Comparison of ENCODE assay signal across 18 cellular contexts in genomic region chr9:133863193-133863592, GRCh38.
DNase-seq lines count a peak whose midpoint lies in the region; ATAC-seq, FAIRE-seq and TF ChIP-seq lines count a peak whose summit lies in the region.
"Had no signal": no experiment of that assay in that cellular context is flagged by ENCODE, and none has a peak within 500 bp of the region (broad histone marks: within the 10 kb centered on the region; RNA-seq: fewer than 3 reads in every experiment).

No MANE protein-coding gene starts in this region.

- peak overlapping the region; percentile 34 for H3K4me3 Mint-ChIP-seq in glutamatergic neuron (ENCODE audit: unreplicated experiment)
- H3K4me3 Mint-ChIP-seq: activated naive CD8-positive, alpha-beta T cell treated with anti-CD3 and anti-CD28 coated beads, Interleukin-2, amount 10 ng/mL, durations not matched to agents 7 days and 5 days had no signal

- peak overlapping the region; percentile 59 for H3K27ac Mint-ChIP-seq in glutamatergic neuron (ENCODE audit: unreplicated experiment)
- H3K27ac Mint-ChIP-seq: activated CD4-positive, alpha-beta T cell treated with anti-CD3 and anti-CD28 coated beads, Interleukin-2, amount 10 ng/mL, durations not matched to agents 24 days and 14 days; activated naive CD8-positive, alpha-beta T cell treated with anti-CD3 and anti-CD28 coated beads, Interleukin-2, amount 10 ng/mL, durations not matched to agents 7 days and 5 days had no signal

- H3K4me1 ChIP-seq in heart right ventricle (peaks cover 0 to 26% (median 0%) of the 10 kb centered on the region in 9 donors), rectal smooth muscle tissue (ENCODE audit: control insufficient read depth, insufficient read depth, low read length) (no peaks in the 10 kb centered on the region), upper lobe of left lung (peaks cover 3 to 21% (median 10%) of the 10 kb centered on the region in 4 donors)

- H3K27ac ChIP-seq in heart right ventricle, result peak overlapping the region in 8 of 10 donors; percentile 39 to 92 (median 60)
- peak overlapping the region; percentile 67 for H3K27ac ChIP-seq in rectal smooth muscle tissue (ENCODE audit: low read depth, low read length)
- peak overlapping the region; percentile 62 to 84 (median 72) for H3K27ac ChIP-seq in upper lobe of left lung

- peaks cover 13% of the 10 kb centered on the region for H3K36me3 Mint-ChIP-seq in glutamatergic neuron (ENCODE audit: unreplicated experiment)
- H3K36me3 Mint-ChIP-seq: activated naive CD8-positive, alpha-beta T cell treated with anti-CD3 and anti-CD28 coated beads, Interleukin-2, amount 10 ng/mL, durations not matched to agents 7 days and 5 days had no signal

- peaks cover 39% of the 10 kb centered on the region for H3K4me1 Mint-ChIP-seq in glutamatergic neuron (ENCODE audit: low read depth, unreplicated experiment)
- H3K4me1 Mint-ChIP-seq: activated CD4-positive, alpha-beta T cell treated with anti-CD3 and anti-CD28 coated beads, Interleukin-2, amount 10 ng/mL, durations not matched to agents 24 days and 14 days had no signal

- peak in 2 of 8 donors; percentile 3 to 5 for ATAC-seq in heart right ventricle
- ATAC-seq in Right ventricle myocardium inferior, result no peak
- no peak for ATAC-seq in upper lobe of left lung (ENCODE audit: low FRiP score in 2 of 2)
- ATAC-seq in GM19328 (IDR thresholded peaks at IDR 0.05; ENCODE audit: unreplicated experiment), result no peak
- no peak for ATAC-seq in HG02759 (IDR thresholded peaks at IDR 0.05; ENCODE audit: unreplicated experiment)

- no peaks in the 10 kb centered on the region for H3K27me3 ChIP-seq in heart right ventricle
- no peaks in the 10 kb centered on the region for H3K27me3 ChIP-seq in rectal smooth muscle tissue (ENCODE audit: control insufficient read depth, insufficient read depth, low read length)
- no peaks in the 10 kb centered on the region for H3K27me3 ChIP-seq in upper lobe of left lung

- H3K9me3 ChIP-seq in heart right ventricle, result peaks cover 0 to 15% (median 9%) of the 10 kb centered on the region in 11 donors
- H3K9me3 ChIP-seq in upper lobe of left lung, result peaks cover 0 to 2% (median 0%) of the 10 kb centered on the region in 4 donors

- WGBS in heart right ventricle, 2 donors, result 92 to 93% methylated on average over 19 of the region's 19 CpGs
- 83 to 88% methylated on average over 19 of the region's 19 CpGs for WGBS in upper lobe of left lung, 2 donors

- intact Hi-C loops in heart right ventricle (cut with DNase I) (no loop called here), Right ventricle myocardium inferior (cut with DNase I) (no loop called here)

- no peak for TF ChIP-seq EP300 in upper lobe of left lung (IDR thresholded peaks at IDR 0.05)

- TF ChIP-seq CTCF in heart right ventricle (IDR thresholded peaks at IDR 0.05) (no peak), glutamatergic neuron (IDR thresholded peaks at IDR 0.05; ENCODE audit: partially characterized antibody, unreplicated experiment) (no peak), upper lobe of left lung (IDR thresholded peaks at IDR 0.05) (no peak)

- peaks cover 37% of the 10 kb centered on the region for H3K27me3 Mint-ChIP-seq in glutamatergic neuron (ENCODE audit: unreplicated experiment)

- H3K4me3 ChIP-seq in heart right ventricle (peak overlapping the region in 6 of 10 donors; percentile 7 to 35 (median 28)), rectal smooth muscle tissue (ENCODE audit: low read length) (no peak overlapping the region), upper lobe of left lung (peak overlapping the region in 1 of 4 donors; percentile 10)

- TF ChIP-seq POLR2A in upper lobe of left lung (IDR thresholded peaks at IDR 0.05) (no peak), GM12892 (IDR thresholded peaks at IDR 0.05; ENCODE audit: low read depth, low read length) (no peak)

- H3K9me3 Mint-ChIP-seq in glutamatergic neuron (ENCODE audit: unreplicated experiment), result peaks cover 59% of the 10 kb centered on the region
- H3K9me3 Mint-ChIP-seq: activated CD4-positive, alpha-beta T cell treated with anti-CD3 and anti-CD28 coated beads, Interleukin-2, amount 10 ng/mL, durations not matched to agents 24 days and 14 days; activated naive CD8-positive, alpha-beta T cell treated with anti-CD3 and anti-CD28 coated beads, Interleukin-2, amount 10 ng/mL, durations not matched to agents 7 days and 5 days had no signal

- H3K9ac ChIP-seq in rectal smooth muscle tissue (ENCODE audit: low read length), result no peak overlapping the region

- H3K36me3 ChIP-seq in heart right ventricle (no peaks in the 10 kb centered on the region), rectal smooth muscle tissue (ENCODE audit: control insufficient read depth, insufficient read depth, low read length) (no peaks in the 10 kb centered on the region), upper lobe of left lung (peaks cover 0 to 8% (median 2%) of the 10 kb centered on the region in 4 donors)

- no peak for FAIRE-seq in GM12892 (lab: Jason Lieb, UNC)
- FAIRE-seq: A204.1, islet of Langerhans had no signal

- no peak for DNase-seq in heart right ventricle
- no peak for DNase-seq in Right ventricle myocardium inferior (ENCODE audit: missing footprints)
- DNase-seq in glutamatergic neuron, result no peak
- no peak for DNase-seq in upper lobe of left lung
- no peak for DNase-seq in GM12892 (ENCODE audit: insufficient read length)
- DNase-seq: activated CD4-positive, alpha-beta T cell treated with anti-CD3 and anti-CD28 coated beads, Interleukin-2, amount 10 ng/mL, durations not matched to agents 24 days and 14 days; activated naive CD8-positive, alpha-beta T cell treated with anti-CD3 and anti-CD28 coated beads, Interleukin-2, amount 10 ng/mL, durations not matched to agents 7 days and 5 days; activated T-cell treated with anti-CD3 and anti-CD28 coated beads, Interleukin-2, amount 50 U/mL, for 1 hour; Calu3; GF-D8; NCI-H446; stimulated activated naive CD4-positive, alpha-beta T cell; T1000 had no signal
